In the genomic region with DNA sequence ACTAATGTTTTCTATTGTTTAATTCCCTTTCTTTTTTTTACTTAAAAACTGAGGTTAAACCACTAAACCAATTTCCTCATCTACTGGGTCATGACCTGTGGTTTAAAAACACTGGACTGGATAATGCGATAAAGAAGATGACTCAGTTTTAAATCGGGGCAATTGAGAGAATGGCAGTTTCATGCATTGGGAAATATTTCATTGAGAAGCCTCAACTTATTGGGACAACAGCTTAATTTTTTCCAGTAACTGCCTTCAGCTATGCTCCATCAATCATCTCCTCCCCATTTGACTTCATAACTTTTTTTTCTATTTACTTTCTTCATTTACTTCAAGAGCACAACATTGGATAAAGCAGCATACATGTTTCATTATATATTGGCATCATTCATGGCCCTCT, we compare ENCODE assay signal across 15 cellular contexts.
DNase-seq lines count a peak whose midpoint lies in the region; TF ChIP-seq lines count a peak whose summit lies in the region.
"Had no signal": no experiment of that assay in that cellular context is flagged by ENCODE, and none has a peak within 500 bp of the region (broad histone marks: within the 10 kb centered on the region; RNA-seq: fewer than 3 reads in every experiment).

No MANE protein-coding gene starts in this region.

- DNase-seq in SIG-M5 treated with dmso at 0.1 percent for 504 hours (lab: John Stamatoyannopoulos, UW; ENCODE audit: unreplicated experiment) (peak; percentile 11), SIG-M5 (lab: John Stamatoyannopoulos, UW) (no peak), SKM-1 (lab: John Stamatoyannopoulos, UW; ENCODE audit: unreplicated experiment) (peak; percentile 50), fibroblast of mammary gland (ENCODE audit: low read depth) (peak; percentile 82), NCI-H748 treated with DMSO at 0.1 percent for 48 hours (lab: John Stamatoyannopoulos, UW) (no peak), NCI-H1105 treated with DMSO at 0.1 percent for 48 hours (lab: John Stamatoyannopoulos, UW) (no peak)
- DNase-seq in stimulated activated CD4-positive, alpha-beta T cell treated with anti-CD3 and anti-CD28 coated beads, Interleukin-2, amount 100 ng/mL, for 48 hours, result no peak
- DNase-seq in activated effector memory CD4-positive, alpha-beta T cell treated with Interleukin-2 at 50 U/mL for 16 hours, result no peak
- DNase-seq: activated CD4-positive, alpha-beta T cell treated with anti-CD3 and anti-CD28 coated beads for 4 hours; activated naive CD8-positive, alpha-beta T cell treated with anti-CD3 and anti-CD28 coated beads, Interleukin-2, amount 10 ng/mL, durations not matched to agents 7 days and 5 days; mesendoderm; NCI-H187 treated with DMSO at 0.1 percent for 48 hours; SW 1271 had no signal

- no peak overlapping the region for H3K4me3 ChIP-seq in fibroblast of mammary gland (ENCODE audit: control insufficient read depth, low read depth, low read length)
- H3K4me3 ChIP-seq: coronary artery, suprapubic skin had no signal

- TF ChIP-seq CTCF in fibroblast of mammary gland (conservative IDR thresholded peaks at IDR 0.05; ENCODE audit: control insufficient read depth, insufficient read depth, low read depth, low read length), result no peak

Comparison
In these comparisons a context has a peak if more than half of its experiments do, and no peak if none do; other contexts are left out.
1. DNase-seq: peak in SIG-M5 treated with dmso at 0.1 percent for 504 hours (single experiment), SKM-1 (single experiment) and fibroblast of mammary gland (single experiment); none in SIG-M5 (single experiment), stimulated activated CD4-positive, alpha-beta T cell treated with anti-CD3 and anti-CD28 coated beads, Interleukin-2, amount 100 ng/mL, for 48 hours (0 of 2), NCI-H748 treated with DMSO at 0.1 percent for 48 hours (single experiment), NCI-H1105 treated with DMSO at 0.1 percent for 48 hours (single experiment) and activated effector memory CD4-positive, alpha-beta T cell treated with Interleukin-2 at 50 U/mL for 16 hours (single experiment).